Comparison of ENCODE assay signal across 8 cellular contexts in the genomic region with DNA sequence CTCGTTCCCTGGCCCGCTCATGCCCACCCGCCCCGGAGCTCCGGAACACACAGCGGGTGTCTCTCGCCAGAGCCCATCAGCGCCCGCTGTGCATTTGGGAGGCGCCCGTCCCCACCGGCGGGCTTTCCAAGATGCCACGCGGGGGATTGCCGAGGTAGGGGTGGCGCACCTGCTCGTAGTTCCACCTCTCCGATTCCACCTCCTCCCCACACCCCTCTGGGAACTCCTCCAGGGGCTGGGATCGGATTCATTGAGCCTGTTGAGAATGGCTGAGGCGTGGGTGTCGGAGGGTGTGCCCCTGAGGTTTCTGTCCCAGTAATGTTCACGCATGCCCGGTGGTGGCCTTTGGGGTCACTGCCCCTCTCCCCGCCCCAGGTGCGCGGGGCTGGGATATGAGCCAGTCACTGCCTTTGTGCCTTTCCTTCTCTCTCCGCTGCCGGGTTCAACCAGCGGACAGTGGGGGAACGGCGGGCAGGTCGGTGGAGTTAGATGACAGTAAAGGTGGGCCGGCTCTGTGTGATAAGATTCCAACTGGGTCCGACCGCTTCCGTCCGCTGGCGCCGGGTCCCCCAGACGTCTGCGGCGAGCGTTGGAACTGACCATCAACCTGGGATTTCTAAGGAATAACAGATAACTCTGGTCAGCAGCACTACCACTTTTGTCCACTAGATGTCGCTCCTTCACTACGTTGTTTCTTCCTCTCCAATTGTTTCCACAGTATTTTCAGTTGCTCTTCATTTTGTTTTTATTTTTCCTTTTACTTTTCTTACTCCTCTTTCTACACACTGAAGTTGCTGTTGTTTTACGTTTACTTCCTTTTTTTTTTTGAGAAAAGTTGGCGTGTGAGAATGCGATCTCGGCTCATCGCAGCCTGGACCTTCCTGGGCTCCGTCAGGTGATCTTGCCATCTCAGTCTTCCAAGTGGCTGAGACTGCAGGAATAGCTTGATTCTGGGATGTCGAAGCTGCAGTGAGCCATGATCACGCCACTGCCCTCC.
A peak's percentile ranks its signal among the peaks of the same experiment; 100 is the strongest.
DNase-seq lines count a peak whose midpoint lies in the region; ATAC-seq and TF ChIP-seq lines count a peak whose summit lies in the region.

No MANE protein-coding gene starts in this region.

- no peaks in the 10 kb centered on the region for H4K20me1 ChIP-seq in SU-DHL-6 (ENCODE audit: low read depth, low read length)

- WGBS in right cardiac atrium: 7% methylated on average over 54 of the region's 54 CpGs

- H3K9me2 ChIP-seq in SU-DHL-6 (replicated peaks; ENCODE audit: insufficient read depth, low read length): no peaks in the 10 kb centered on the region

- no peaks in the 10 kb centered on the region for H3K79me2 ChIP-seq in SU-DHL-6 (ENCODE audit: insufficient read depth, low read length)

- no peaks in the 10 kb centered on the region for H3K27me3 ChIP-seq in SU-DHL-6 (ENCODE audit: low read length)
- H3K27me3 ChIP-seq in right cardiac atrium (ENCODE audit: control insufficient read depth, insufficient read depth): no peaks in the 10 kb centered on the region
- peaks cover 2% of the 10 kb centered on the region for H3K27me3 ChIP-seq in rectal smooth muscle tissue (ENCODE audit: control insufficient read depth, insufficient read depth, low read length)

- H2AFZ ChIP-seq in SU-DHL-6 (ENCODE audit: low read depth, low read length, severe bottlenecking): peak overlapping the region; percentile 61

- H3K4me1 ChIP-seq in right cardiac atrium (ENCODE audit: control insufficient read depth, insufficient read depth, low read length) (no peaks in the 10 kb centered on the region), rectal smooth muscle tissue (ENCODE audit: control insufficient read depth, insufficient read depth, low read length) (no peaks in the 10 kb centered on the region)

- no peak overlapping the region for H3K4me3 ChIP-seq in SU-DHL-6 (ENCODE audit: insufficient read depth, low read length, poor library complexity, severe bottlenecking)
- peak overlapping the region; percentile 11 for H3K4me3 ChIP-seq in right cardiac atrium (ENCODE audit: low read length)
- H3K4me3 ChIP-seq in rectal smooth muscle tissue (ENCODE audit: low read length): peak overlapping the region; percentile 55

- H3K4me2 ChIP-seq in SU-DHL-6 (ENCODE audit: low read depth, low read length, poor library complexity, severe bottlenecking): peak overlapping the region; percentile 35

- H3K9me3 ChIP-seq in SU-DHL-6 (ENCODE audit: insufficient read depth, low read length): no peaks in the 10 kb centered on the region
- H3K9me3 ChIP-seq in right cardiac atrium (ENCODE audit: control insufficient read depth, low read length): no peaks in the 10 kb centered on the region

- DNase-seq in DMS114 treated with DMSO at 0.1 percent for 48 hours (lab: John Stamatoyannopoulos, UW; ENCODE audit: unreplicated experiment): peak; percentile 81
- peak; percentile 58 for DNase-seq in LHCN-M2 (ENCODE audit: low read depth)
- DNase-seq in amygdala (lab: John Stamatoyannopoulos, UW): peak in 45 of 56 donors; percentile 10 to 90 (median 44)
- DNase-seq in right cardiac atrium: peak; percentile 57 to 71 (median 59)
- DNase-seq in GM19240 (ENCODE audit: insufficient read length, low spot score): no peak

- TF ChIP-seq CTCF in SU-DHL-6 (IDR thresholded peaks at IDR 0.05; ENCODE audit: insufficient read depth, low read length, poor library complexity, severe bottlenecking): peak; percentile 79

- H3K27ac ChIP-seq in SU-DHL-6 (ENCODE audit: low read depth, low read length) (no peak overlapping the region), right cardiac atrium (ENCODE audit: low read length) (no peak overlapping the region), rectal smooth muscle tissue (ENCODE audit: low read depth, low read length) (no peak overlapping the region)

- intact Hi-C loops in right cardiac atrium (cut with DNase I): loop anchor here (2.0 to 5.0 kb wide), 3 partner anchors 169 to 178 kb away; a partner anchor contains a TSS

- H3F3A ChIP-seq in SU-DHL-6 (ENCODE audit: insufficient read depth): no peaks in the 10 kb centered on the region

- H3K36me3 ChIP-seq in SU-DHL-6 (ENCODE audit: low read length) (no peaks in the 10 kb centered on the region), rectal smooth muscle tissue (ENCODE audit: control insufficient read depth, insufficient read depth, low read length) (no peaks in the 10 kb centered on the region)

- peak; percentile 69 for ATAC-seq in GM21515 (IDR thresholded peaks at IDR 0.05; ENCODE audit: unreplicated experiment)
- peak; percentile 57 to 78 for ATAC-seq in right cardiac atrium

- H3K9ac ChIP-seq in SU-DHL-6 (ENCODE audit: low read length) (no peak overlapping the region), rectal smooth muscle tissue (ENCODE audit: low read length) (no peak overlapping the region)
